In the genomic region with DNA sequence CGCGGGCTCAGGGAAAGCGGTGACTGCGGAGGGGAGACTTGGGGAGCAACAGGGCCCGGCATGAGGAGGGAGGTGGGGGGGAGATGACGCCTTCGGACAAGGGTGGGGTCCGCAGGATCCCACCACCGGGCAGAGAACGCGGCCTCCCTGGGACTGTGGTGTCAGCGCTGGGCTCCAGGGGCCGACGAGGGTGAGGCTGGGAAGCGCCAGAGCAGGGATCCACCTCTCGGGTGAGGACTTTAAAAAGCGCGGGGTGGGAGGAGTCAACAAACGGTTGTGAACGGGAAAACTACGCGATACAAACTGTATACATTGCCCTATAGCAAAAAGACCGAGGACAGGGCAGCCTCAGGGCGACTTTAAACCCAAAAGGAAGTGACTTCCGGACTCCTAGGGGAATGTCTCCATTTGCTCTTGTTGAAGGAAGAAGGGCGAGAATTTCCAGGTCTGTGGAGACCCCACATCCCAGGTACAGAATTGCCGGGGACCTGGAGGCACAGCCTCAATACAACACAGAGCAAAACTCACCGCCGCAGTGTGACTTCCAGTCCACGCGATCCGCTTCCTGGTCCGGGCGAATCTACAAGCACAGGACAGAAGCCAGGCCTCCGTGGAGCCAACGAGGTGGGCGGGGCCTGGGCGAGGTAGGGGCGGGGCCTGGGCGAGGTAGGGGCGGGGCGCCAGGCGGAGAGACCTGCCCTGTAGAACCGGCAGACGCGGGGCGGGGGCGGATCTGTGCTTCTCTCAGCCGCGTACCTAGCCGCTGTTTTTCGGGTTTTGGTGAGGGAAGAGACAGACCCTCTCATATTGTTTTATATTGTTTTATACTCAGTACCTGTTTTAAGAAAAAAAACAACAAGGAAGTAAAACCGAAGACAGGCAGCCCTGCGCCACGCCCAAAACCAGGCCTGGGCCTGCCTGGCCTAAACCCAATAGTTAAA, we compare ENCODE assay signal across 9 cellular contexts. TPM values are rescaled to one million over a fixed set of nuclear protein-coding genes. Genes with fewer than 3 reads are reported as not detected.
DNase-seq lines count a peak whose midpoint lies in the region; ATAC-seq, FAIRE-seq and TF ChIP-seq lines count a peak whose summit lies in the region.
"Had no signal": no experiment of that assay in that cellular context is flagged by ENCODE, and none has a peak within 500 bp of the region (broad histone marks: within the 10 kb centered on the region; RNA-seq: fewer than 3 reads in every experiment).

A gene (minus strand): TSS at position 588 of the 941 bp plus-strand sequence. CDS start 5,555 bp downstream, outside the sequence.

- no peaks in the 10 kb centered on the region for H3K79me2 ChIP-seq in HepG2 (ENCODE audit: insufficient read depth, low read length)

- TF ChIP-seq POLR2A in GM18526 (IDR thresholded peaks at IDR 0.05; ENCODE audit: extremely low read depth, insufficient read length) (peak; percentile 80), HepG2 (IDR thresholded peaks at IDR 0.05; ENCODE audit: insufficient read depth in 1 of 2, low read depth in 2 of 2, low read length in 2 of 2) (peak; percentile 72 to 83)

- H3K36me3 ChIP-seq in HepG2 (replicated peaks in 1 of 2; ENCODE audit: control insufficient read depth in 1 of 2, insufficient read depth in 2 of 2, low read length in 2 of 2) = peaks cover 1 to 5% of the 10 kb centered on the region in 2 experiments; a peak in 1 of 5 replicates

- 8% methylated on average over 37 of the region's 55 CpGs for WGBS in HepG2 (ENCODE audit: low lambda C conversion rate)

- DNase-seq in NCI-H345 (lab: John Stamatoyannopoulos, UW) (peak; percentile 75), dedifferentiated amniotic fluid mesenchymal stem cell (ENCODE audit: extremely low spot score) (peak; percentile 62), HepG2 (ENCODE audit: low spot score) (peak; percentile 69)
- peak; percentile 70 to 72 for DNase-seq in activated CD4-positive, alpha-beta T cell treated with anti-CD3 and anti-CD28 coated beads, Interleukin-2, amount 50 U/mL, for 24 hours (ENCODE audit: low read depth in 1 of 2, low spot score in 1 of 2)
- DNase-seq in stimulated activated CD4-positive, alpha-beta T cell treated with anti-CD3 and anti-CD28 coated beads, Interleukin-2, amount 100 ng/mL, for 48 hours = peak; percentile 69 to 83

- intact Hi-C loops in HepG2 (cut with micrococcal nuclease; ENCODE audit: unreplicated experiment) = loop anchor here (2.0 kb wide), 1 partner anchor 40 kb away; a partner anchor contains a TSS

- no peaks in the 10 kb centered on the region for H4K20me1 ChIP-seq in HepG2 (ENCODE audit: insufficient read depth, low read length)

- H3K9me3 ChIP-seq in HepG2 (ENCODE audit: low read length) = no peaks in the 10 kb centered on the region

- peak within 1 kb of the TSS; percentile 71 for H2AFZ ChIP-seq in HepG2 (ENCODE audit: low read length)

- H3K4me1 ChIP-seq in HepG2 (ENCODE audit: insufficient read depth, low read length) = peaks cover 17% of the 10 kb centered on the region

- in situ Hi-C loops in HepG2 (cut with HindIII; ENCODE audit: extremely low pct_ligation_motif_present, low pct_unique_long_range_greater_than_20kb) = no loop called here

- TSS peak; percentile 78 for BruUV-seq in HepG2 (replicated peaks; lab: Mats Ljungman, UMichigan)

- no peak for TF ChIP-seq RAD21 in HepG2 (CRISPR knock-in tag; IDR thresholded peaks at IDR 0.05)

- POLR2A ChIA-PET in HepG2 (lab: Yijun Ruan, JAX) = no interaction called here

- H3K27ac ChIP-seq in 22Rv1 (peak within 1 kb of the TSS; percentile 98), HepG2 (ENCODE audit: extremely low read length, insufficient read depth, low read length) (peak within 1 kb of the TSS; percentile 81)

- peak within 1 kb of the TSS; percentile 84 for H3K9ac ChIP-seq in HepG2 (ENCODE audit: insufficient read depth, low read depth, low read length)

- peak within 1 kb of the TSS; percentile 67 to 83 (median 80) for H3K4me3 ChIP-seq in HepG2 (replicated peaks in 1 of 3; ENCODE audit: insufficient read depth in 1 of 3, low read depth in 2 of 3, low read length in 3 of 3)

- TF ChIP-seq EP300 in HepG2 (IDR thresholded peaks at IDR 0.05; ENCODE audit: low read depth in 2 of 2, low read length in 2 of 2) (no peak), HepG2 (CRISPR knock-in tag; IDR thresholded peaks at IDR 0.05; ENCODE audit: borderline replicate concordance) (no peak)

- peak; percentile 90 for ATAC-seq in HG03095 (IDR thresholded peaks at IDR 0.05; ENCODE audit: unreplicated experiment)
- peak; percentile 97 for ATAC-seq in HepG2

- TF ChIP-seq CTCF in 22Rv1 (IDR thresholded peaks at IDR 0.05) = no peak
- no peak for TF ChIP-seq CTCF in HepG2 (CRISPR knock-in tag; IDR thresholded peaks at IDR 0.05)

- peak; percentile 23 for FAIRE-seq in HepG2 (lab: Jason Lieb, UNC)
- FAIRE-seq: G401.6 had no signal

- CTCF ChIA-PET in HepG2 (lab: Yijun Ruan, JAX; ENCODE audit: low intra/inter-chr PET ratio, low total read pairs) = no interaction called here

- peak within 1 kb of the TSS; percentile 83 for H3K4me2 ChIP-seq in HepG2 (ENCODE audit: low read depth, low read length)

- H3K27me3 ChIP-seq in HepG2 (ENCODE audit: control insufficient read depth in 1 of 2, insufficient read depth in 2 of 2, low read length in 2 of 2) = no peaks in the 10 kb centered on the region

TF ChIP-seq in HepG2, 621 proteins besides CTCF, POLR2A, EP300 and RAD21 (continues in another document):
- TF ChIP-seq ZSCAN21 (CRISPR knock-in tag; IDR thresholded peaks at IDR 0.05; ENCODE audit: borderline replicate concordance) = 0 out of 2 replicates have a peak, but pooled peaks have one; percentile 28
- no peak for TF ChIP-seq BRD4 (CRISPR knock-in tag; IDR thresholded peaks at IDR 0.05)
- TF ChIP-seq MXD4 (CRISPR knock-in tag; IDR thresholded peaks at IDR 0.05) = no peak
- TF ChIP-seq, protein P1, sequence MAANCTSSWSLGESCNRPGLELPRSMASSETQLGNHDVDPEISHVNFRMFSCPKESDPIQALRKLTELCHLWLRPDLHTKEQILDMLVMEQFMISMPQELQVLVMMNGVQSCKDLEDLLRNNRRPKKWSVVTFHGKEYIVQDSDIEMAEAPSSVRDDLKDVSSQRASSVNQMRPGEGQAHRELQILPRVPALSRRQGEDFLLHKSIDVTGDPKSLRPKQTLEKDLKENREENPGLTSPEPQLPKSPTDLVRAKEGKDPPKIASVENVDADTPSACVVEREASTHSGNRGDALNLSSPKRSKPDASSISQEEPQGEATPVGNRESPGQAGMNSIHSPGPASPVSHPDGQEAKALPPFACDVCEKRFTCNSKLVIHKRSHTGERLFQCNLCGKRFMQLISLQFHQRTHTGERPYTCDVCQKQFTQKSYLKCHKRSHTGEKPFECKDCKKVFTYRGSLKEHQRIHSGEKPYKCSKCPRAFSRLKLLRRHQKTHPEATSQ (CRISPR knock-in tag; IDR thresholded peaks at IDR 0.05; ENCODE audit: borderline replicate concordance) = no peak
- TF ChIP-seq TGIF2 (CRISPR knock-in tag; IDR thresholded peaks at IDR 0.05) = 0 out of 2 replicates have a peak, but pooled peaks have one; percentile 66
- TF ChIP-seq ZNF713 (CRISPR knock-in tag; IDR thresholded peaks at IDR 0.05) = no peak
- TF ChIP-seq, protein P2, sequence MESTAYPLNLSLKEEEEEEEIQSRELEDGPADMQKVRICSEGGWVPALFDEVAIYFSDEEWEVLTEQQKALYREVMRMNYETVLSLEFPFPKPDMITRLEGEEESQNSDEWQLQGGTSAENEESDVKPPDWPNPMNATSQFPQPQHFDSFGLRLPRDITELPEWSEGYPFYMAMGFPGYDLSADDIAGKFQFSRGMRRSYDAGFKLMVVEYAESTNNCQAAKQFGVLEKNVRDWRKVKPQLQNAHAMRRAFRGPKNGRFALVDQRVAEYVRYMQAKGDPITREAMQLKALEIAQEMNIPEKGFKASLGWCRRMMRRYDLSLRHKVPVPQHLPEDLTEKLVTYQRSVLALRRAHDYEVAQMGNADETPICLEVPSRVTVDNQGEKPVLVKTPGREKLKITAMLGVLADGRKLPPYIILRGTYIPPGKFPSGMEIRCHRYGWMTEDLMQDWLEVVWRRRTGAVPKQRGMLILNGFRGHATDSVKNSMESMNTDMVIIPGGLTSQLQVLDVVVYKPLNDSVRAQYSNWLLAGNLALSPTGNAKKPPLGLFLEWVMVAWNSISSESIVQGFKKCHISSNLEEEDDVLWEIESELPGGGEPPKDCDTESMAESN (CRISPR knock-in tag; conservative IDR thresholded peaks at IDR 0.05) = 0 out of 2 replicates have a peak, but pooled peaks have one; percentile 27
- no peak for TF ChIP-seq TBX3 (IDR thresholded peaks at IDR 0.05; ENCODE audit: borderline replicate concordance)

RNA-seq across cellular contexts. Expression of the gene that starts here (rescaled TPM):
- total RNA-seq in HepG2 (2016; rRNA removed; fragmentation: Illumina TruSeq; extraction: Trizol) = 7.6 and 10.4 TPM in 2 replicates
- 0.51 and 1.5 TPM in 2 replicates for total RNA-seq in HepG2 (2016; cell fraction: cytosol; rRNA removed; fragmentation: Illumina TruSeq; extraction: Trizol; ENCODE audit: low read depth)
- total RNA-seq in HepG2 (2016; cell fraction: insoluble cytoplasmic fraction; rRNA removed; fragmentation: Illumina TruSeq; extraction: Trizol) = 6.1 and 9.5 TPM in 2 replicates
- 2.8 and 3.0 TPM in 2 replicates for total RNA-seq in HepG2 (2016; cell fraction: membrane; rRNA removed; fragmentation: Illumina TruSeq; extraction: Trizol)
- total RNA-seq in HepG2 (2016; cell fraction: nucleus; rRNA removed; fragmentation: Illumina TruSeq; extraction: Trizol) = 5.6 and 6.6 TPM in 2 replicates
- polyA plus RNA-seq in HepG2 (2011; rRNA removed) = 1.7 TPM in 2 replicates
- polyA plus RNA-seq in HepG2 (2011; cell fraction: cytosol; rRNA removed) = 0.59 and 1.1 TPM in 2 replicates
- 1.6 and 2.7 TPM in 2 replicates for polyA plus RNA-seq in HepG2 (2011; cell fraction: nucleus; rRNA removed)
- polyA plus RNA-seq in HepG2 (2012) = 2.5 and 3.0 TPM in 2 replicates
- polyA plus RNA-seq in HepG2 (2016; cell fraction: cytosol; fragmentation: Illumina TruSeq; extraction: Trizol; ENCODE audit: low read depth) = 0.15 and 0.21 TPM in 2 replicates
- polyA plus RNA-seq in HepG2 (2016; cell fraction: insoluble cytoplasmic fraction; fragmentation: Illumina TruSeq; extraction: Trizol; ENCODE audit: low read depth) = 4.2 and 4.7 TPM in 2 replicates
- 0.56 and 0.72 TPM in 2 replicates for polyA plus RNA-seq in HepG2 (2016; cell fraction: membrane; fragmentation: Illumina TruSeq; extraction: Trizol; ENCODE audit: low read depth)
- polyA plus RNA-seq in HepG2 (2016; cell fraction: nucleus; fragmentation: Illumina TruSeq; extraction: Trizol; ENCODE audit: insufficient read depth, low read depth) = 7.9 and 10.0 TPM in 2 replicates
- 1.3 and 1.8 TPM in 2 replicates for polyA minus RNA-seq in HepG2 (2011; rRNA and poly(A)+ RNA removed; ENCODE audit: low replicate concordance)
- 2.3 and 2.8 TPM in 2 replicates for polyA minus RNA-seq in HepG2 (2011; cell fraction: cytosol; rRNA and poly(A)+ RNA removed)
- 8.8 and 11.4 TPM in 2 replicates for polyA minus RNA-seq in HepG2 (2011; cell fraction: nucleus; rRNA and poly(A)+ RNA removed)

Comparison
In these comparisons a context has a peak if more than half of its experiments do, and no peak if none do; other contexts are left out.
1. Peak in every context shown above with its lines: DNase-seq, ATAC-seq, H3K4me3 ChIP-seq and H3K27ac ChIP-seq.